ENCODE assay signal across 16 cellular contexts in the genomic region with DNA sequence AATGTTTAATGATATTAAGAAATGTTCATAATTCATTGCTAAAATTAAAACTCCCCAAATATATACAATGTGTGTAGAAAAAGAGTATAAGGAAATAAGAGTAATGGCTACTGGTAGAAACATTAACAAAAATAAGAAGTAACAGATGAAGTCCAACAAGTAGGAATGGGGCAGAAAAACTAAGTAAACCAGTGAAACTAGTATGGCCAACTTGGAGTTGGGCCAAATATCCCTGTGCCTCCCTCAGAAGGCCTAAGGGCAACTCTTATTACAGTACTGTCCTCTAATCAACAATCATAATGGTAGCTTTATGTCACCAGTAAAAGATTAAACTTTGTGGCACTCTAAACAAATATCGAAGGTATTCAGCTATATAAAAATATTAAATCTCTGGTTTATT.
DNase-seq lines count a peak whose midpoint lies in the region; ATAC-seq and TF ChIP-seq lines count a peak whose summit lies in the region.
"Had no signal": no experiment of that assay in that cellular context is flagged by ENCODE, and none has a peak within 500 bp of the region (broad histone marks: within the 10 kb centered on the region; RNA-seq: fewer than 3 reads in every experiment).

No MANE protein-coding gene starts in this region.

- peaks cover 2% of the 10 kb centered on the region for H3K27me3 Mint-ChIP-seq in GM23338 (ENCODE audit: insufficient read depth, low read depth, poor library complexity)
- H3K27me3 Mint-ChIP-seq: activated naive CD4-positive, alpha-beta T cell treated with anti-CD3 and anti-CD28 coated beads, Interleukin-2, amount 10 ng/mL, durations not matched to agents 7 days and 5 days had no signal

- H3K27me3 ChIP-seq in BE2C = no peaks in the 10 kb centered on the region
- H3K27me3 ChIP-seq in SJCRH30 = no peaks in the 10 kb centered on the region
- no peaks in the 10 kb centered on the region for H3K27me3 ChIP-seq in GM23338 (ENCODE audit: insufficient read depth)
- H3K27me3 ChIP-seq: esophagus squamous epithelium had no signal

- no peaks in the 10 kb centered on the region; the same call in 2 of the 3 replicates for H3K4me1 Mint-ChIP-seq in GM23338
- H3K4me1 Mint-ChIP-seq: activated naive CD4-positive, alpha-beta T cell treated with anti-CD3 and anti-CD28 coated beads, Interleukin-2, amount 10 ng/mL, durations not matched to agents 7 days and 5 days had no signal

- no peak overlapping the region for H2AFZ ChIP-seq in GM23338

- no peak overlapping the region for H3K4me3 Mint-ChIP-seq in GM23338
- H3K4me3 Mint-ChIP-seq: activated naive CD4-positive, alpha-beta T cell treated with anti-CD3 and anti-CD28 coated beads, Interleukin-2, amount 10 ng/mL, durations not matched to agents 7 days and 5 days had no signal

- H3K4me1 ChIP-seq in BE2C = peaks cover 3% of the 10 kb centered on the region; the same call in 1 of the 2 replicates
- H3K4me1 ChIP-seq in SJCRH30 = no peaks in the 10 kb centered on the region
- H3K4me1 ChIP-seq in GM23338 (ENCODE audit: insufficient read depth) = no peaks in the 10 kb centered on the region

- DNase-seq in BE2C (peak; percentile 71), H4 (ENCODE audit: low spot score) (peak; percentile 25), SJCRH30 (peak; percentile 52 to 75), iPS-NIHi11 (ENCODE audit: low spot score) (peak; percentile 8), GM23338 (ENCODE audit: low spot score) (no peak)
- no peak for DNase-seq in activated CD8-positive, alpha-beta memory T cell treated with anti-CD3 and anti-CD28 coated beads, Interleukin-2, amount 50 U/mL, for 4 hours
- DNase-seq in central memory CD4-positive, alpha-beta T cell = no peak
- DNase-seq: activated CD4-positive, alpha-beta T cell treated with anti-CD3 and anti-CD28 coated beads for 4 hours; activated naive CD4-positive, alpha-beta T cell treated with anti-CD3 and anti-CD28 coated beads, Interleukin-2, amount 10 ng/mL, durations not matched to agents 7 days and 5 days; esophagus squamous epithelium; NCI-H1092 treated with DMSO at 0.1 percent for 48 hours; NCI-H345; stimulated activated CD4-positive, alpha-beta T cell treated with anti-CD3 and anti-CD28 coated beads, Interleukin-1b, Interleukin-23, amount 100 ng/mL, for 48 hours had no signal

- TF ChIP-seq CTCF in BE2C (IDR thresholded peaks at IDR 0.05; ENCODE audit: low read depth, low read length) = no peak
- TF ChIP-seq CTCF in GM23338 (conservative IDR thresholded peaks at IDR 0.05; ENCODE audit: low read depth in 2 of 2) = no peak

- H3F3A ChIP-seq in GM23338 (replicated peaks; ENCODE audit: low read depth) = no peaks in the 10 kb centered on the region

- 0 out of 3 replicates have a peak, but pooled peaks cover 3% of the 10 kb centered on the region for H3K36me3 Mint-ChIP-seq in GM23338 (ENCODE audit: low read depth)

- no peak overlapping the region for H3K27ac Mint-ChIP-seq in GM23338
- H3K27ac Mint-ChIP-seq: activated naive CD4-positive, alpha-beta T cell treated with anti-CD3 and anti-CD28 coated beads, Interleukin-2, amount 10 ng/mL, durations not matched to agents 7 days and 5 days had no signal

- H3K4me3 ChIP-seq in BE2C (ENCODE audit: low read depth, low read length) (no peak overlapping the region), SJCRH30 (no peak overlapping the region), GM23338 (no peak overlapping the region)
- H3K4me3 ChIP-seq: esophagus squamous epithelium had no signal

- no peaks in the 10 kb centered on the region for H3K9me2 ChIP-seq in GM23338 (ENCODE audit: insufficient read depth)

- ATAC-seq in GM23338 = no peak
- ATAC-seq in HG03097 (IDR thresholded peaks at IDR 0.05; ENCODE audit: low FRiP score, unreplicated experiment) = no peak
- ATAC-seq: HCT116, sciatic nerve had no signal

- H3K27ac ChIP-seq in SJCRH30 (no peak overlapping the region), GM23338 (ENCODE audit: low read depth) (no peak overlapping the region)
- H3K27ac ChIP-seq: esophagus squamous epithelium had no signal

- no peaks in the 10 kb centered on the region for H3K79me2 ChIP-seq in GM23338 (replicated peaks; ENCODE audit: insufficient read depth)

- no peaks in the 10 kb centered on the region; the same call in 1 of the 2 replicates for H4K20me1 ChIP-seq in GM23338 (replicated peaks; ENCODE audit: insufficient read depth)

- peaks cover 4% of the 10 kb centered on the region; the same call in 2 of the 3 replicates for H3K9me3 Mint-ChIP-seq in GM23338

- H3K9me3 ChIP-seq in BE2C (no peaks in the 10 kb centered on the region), SJCRH30 (replicated peaks) (peaks cover 3% of the 10 kb centered on the region)
- H3K9me3 ChIP-seq: esophagus squamous epithelium had no signal

- H3K4me2 ChIP-seq in GM23338 = no peak overlapping the region

- H3K36me3 ChIP-seq in BE2C = no peaks in the 10 kb centered on the region
- H3K36me3 ChIP-seq in SJCRH30 = no peaks in the 10 kb centered on the region
- H3K36me3 ChIP-seq in GM23338 (ENCODE audit: insufficient read depth) = no peaks in the 10 kb centered on the region

TF ChIP-seq in GM23338, 12 proteins besides CTCF, POLR2A, EP300 and RAD21 (continues in another document):
- TF ChIP-seq, protein P1, sequence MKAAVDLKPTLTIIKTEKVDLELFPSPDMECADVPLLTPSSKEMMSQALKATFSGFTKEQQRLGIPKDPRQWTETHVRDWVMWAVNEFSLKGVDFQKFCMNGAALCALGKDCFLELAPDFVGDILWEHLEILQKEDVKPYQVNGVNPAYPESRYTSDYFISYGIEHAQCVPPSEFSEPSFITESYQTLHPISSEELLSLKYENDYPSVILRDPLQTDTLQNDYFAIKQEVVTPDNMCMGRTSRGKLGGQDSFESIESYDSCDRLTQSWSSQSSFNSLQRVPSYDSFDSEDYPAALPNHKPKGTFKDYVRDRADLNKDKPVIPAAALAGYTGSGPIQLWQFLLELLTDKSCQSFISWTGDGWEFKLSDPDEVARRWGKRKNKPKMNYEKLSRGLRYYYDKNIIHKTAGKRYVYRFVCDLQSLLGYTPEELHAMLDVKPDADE (IDR thresholded peaks at IDR 0.05) = no peak
- TF ChIP-seq CREB1 (CRISPR knock-in tag; IDR thresholded peaks at IDR 0.05; ENCODE audit: low read depth) = no peak
- TF ChIP-seq, protein P2, sequence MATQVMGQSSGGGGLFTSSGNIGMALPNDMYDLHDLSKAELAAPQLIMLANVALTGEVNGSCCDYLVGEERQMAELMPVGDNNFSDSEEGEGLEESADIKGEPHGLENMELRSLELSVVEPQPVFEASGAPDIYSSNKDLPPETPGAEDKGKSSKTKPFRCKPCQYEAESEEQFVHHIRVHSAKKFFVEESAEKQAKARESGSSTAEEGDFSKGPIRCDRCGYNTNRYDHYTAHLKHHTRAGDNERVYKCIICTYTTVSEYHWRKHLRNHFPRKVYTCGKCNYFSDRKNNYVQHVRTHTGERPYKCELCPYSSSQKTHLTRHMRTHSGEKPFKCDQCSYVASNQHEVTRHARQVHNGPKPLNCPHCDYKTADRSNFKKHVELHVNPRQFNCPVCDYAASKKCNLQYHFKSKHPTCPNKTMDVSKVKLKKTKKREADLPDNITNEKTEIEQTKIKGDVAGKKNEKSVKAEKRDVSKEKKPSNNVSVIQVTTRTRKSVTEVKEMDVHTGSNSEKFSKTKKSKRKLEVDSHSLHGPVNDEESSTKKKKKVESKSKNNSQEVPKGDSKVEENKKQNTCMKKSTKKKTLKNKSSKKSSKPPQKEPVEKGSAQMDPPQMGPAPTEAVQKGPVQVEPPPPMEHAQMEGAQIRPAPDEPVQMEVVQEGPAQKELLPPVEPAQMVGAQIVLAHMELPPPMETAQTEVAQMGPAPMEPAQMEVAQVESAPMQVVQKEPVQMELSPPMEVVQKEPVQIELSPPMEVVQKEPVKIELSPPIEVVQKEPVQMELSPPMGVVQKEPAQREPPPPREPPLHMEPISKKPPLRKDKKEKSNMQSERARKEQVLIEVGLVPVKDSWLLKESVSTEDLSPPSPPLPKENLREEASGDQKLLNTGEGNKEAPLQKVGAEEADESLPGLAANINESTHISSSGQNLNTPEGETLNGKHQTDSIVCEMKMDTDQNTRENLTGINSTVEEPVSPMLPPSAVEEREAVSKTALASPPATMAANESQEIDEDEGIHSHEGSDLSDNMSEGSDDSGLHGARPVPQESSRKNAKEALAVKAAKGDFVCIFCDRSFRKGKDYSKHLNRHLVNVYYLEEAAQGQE (IDR thresholded peaks at IDR 0.05; ENCODE audit: unreplicated experiment) = no peak

Comparison
In these comparisons a context has a peak if more than half of its experiments do, and no peak if none do; other contexts are left out.
1. DNase-seq: peak in BE2C (single experiment), H4 (single experiment), SJCRH30 (2 of 2) and iPS-NIHi11 (single experiment); none in activated CD8-positive, alpha-beta memory T cell treated with anti-CD3 and anti-CD28 coated beads, Interleukin-2, amount 50 U/mL, for 4 hours (single experiment), GM23338 (single experiment) and central memory CD4-positive, alpha-beta T cell (single experiment).